20 cellular contexts compared by ENCODE assay signal in the genomic region with DNA sequence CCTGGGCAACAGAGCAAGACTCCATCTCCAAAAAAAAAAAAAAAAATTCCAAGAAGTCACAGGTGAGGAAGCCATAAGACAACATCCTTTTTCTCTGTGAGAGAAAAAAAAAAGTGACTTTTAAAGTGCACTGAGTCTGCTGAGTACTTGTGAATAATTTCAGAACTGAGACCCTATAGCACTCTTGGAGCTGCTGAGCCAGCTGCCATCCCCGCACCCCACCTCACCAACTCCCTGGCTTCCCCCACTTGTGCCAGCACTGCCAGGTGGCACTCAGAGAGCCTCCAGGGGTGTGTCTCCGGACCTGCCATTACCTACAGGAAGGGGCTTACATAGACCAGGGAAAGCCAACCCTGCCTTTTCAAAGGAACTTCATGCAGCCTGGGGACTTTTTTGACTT. TPM values are rescaled to one million over a fixed set of nuclear protein-coding genes. Genes with fewer than 3 reads are reported as not detected.
A peak's percentile ranks its signal among the peaks of the same experiment; 100 is the strongest.
DNase-seq lines count a peak whose midpoint lies in the region; ATAC-seq and TF ChIP-seq lines count a peak whose summit lies in the region.
"Had no signal": no experiment of that assay in that cellular context is flagged by ENCODE, and none has a peak within 500 bp of the region (broad histone marks: within the 10 kb centered on the region; RNA-seq: fewer than 3 reads in every experiment).

No MANE protein-coding gene starts in this region.

- POLR2A ChIA-PET in activated naive CD8-positive, alpha-beta T cell treated with anti-CD3 and anti-CD28 coated beads, Interleukin-2, amount 10 ng/mL, durations not matched to agents 7 days and 5 days (lab: Charles Lee): interaction anchor here (0.6 kb wide), 1 partner anchor 14 kb away, joined by 3 read pairs; no protein-coding TSS in a partner anchor
- POLR2A ChIA-PET in HEK293T (lab: Yijun Ruan, JAX): no interaction called here

- no peak for DNase-seq in activated naive CD8-positive, alpha-beta T cell treated with anti-CD3 and anti-CD28 coated beads, Interleukin-2, amount 10 ng/mL, durations not matched to agents 7 days and 5 days
- DNase-seq in activated naive CD8-positive, alpha-beta T cell treated with anti-CD3 and anti-CD28 coated beads, Interleukin-2, amount 50 U/mL, for 24 hours: no peak
- peak; percentile 4 for DNase-seq in NCI-H69 (lab: John Stamatoyannopoulos, UW)
- no peak for DNase-seq in NCI-H187 treated with DMSO at 0.1 percent for 48 hours (lab: John Stamatoyannopoulos, UW)
- no peak for DNase-seq in HEK293T (ENCODE audit: extremely low spot score)
- DNase-seq: CD8-positive, alpha-beta T cell; DMS79 treated with DMSO at 0.1 percent for 48 hours; GOT3; KBM-7; MV-4-11; NCI-H1417 treated with DMSO at 0.1 percent for 48 hours; NCI-H1930; Peyer's patch; SW 1271; T-helper 2 cell had no signal

- peaks cover 31% of the 10 kb centered on the region for H3K4me1 Mint-ChIP-seq in activated naive CD8-positive, alpha-beta T cell treated with anti-CD3 and anti-CD28 coated beads, Interleukin-2, amount 10 ng/mL, durations not matched to agents 7 days and 5 days
- H3K4me1 Mint-ChIP-seq in activated naive CD8-positive, alpha-beta T cell treated with anti-CD3 and anti-CD28 coated beads, Interleukin-2, amount 50 U/mL, for 24 hours: peaks cover 31% of the 10 kb centered on the region

- H3K27ac Mint-ChIP-seq in activated naive CD8-positive, alpha-beta T cell treated with anti-CD3 and anti-CD28 coated beads, Interleukin-2, amount 10 ng/mL, durations not matched to agents 7 days and 5 days: peak overlapping the region; percentile 8
- H3K27ac Mint-ChIP-seq in activated naive CD8-positive, alpha-beta T cell treated with anti-CD3 and anti-CD28 coated beads, Interleukin-2, amount 50 U/mL, for 24 hours: no peak overlapping the region

- no peak for ATAC-seq in activated naive CD8-positive, alpha-beta T cell treated with anti-CD3 and anti-CD28 coated beads, Interleukin-2, amount 10 ng/mL, durations not matched to agents 7 days and 5 days (ENCODE audit: low read depth)
- no peak for ATAC-seq in activated naive CD8-positive, alpha-beta T cell treated with anti-CD3 and anti-CD28 coated beads, Interleukin-2, amount 50 U/mL, for 24 hours
- peak; percentile 30 for ATAC-seq in GM21381 (IDR thresholded peaks at IDR 0.05; ENCODE audit: unreplicated experiment)
- ATAC-seq in GM21619 (IDR thresholded peaks at IDR 0.05; ENCODE audit: unreplicated experiment): no peak
- ATAC-seq: CD8-positive, alpha-beta T cell; HepG2; Right ventricle myocardium inferior had no signal

- CTCF ChIA-PET in HEK293T (lab: Yijun Ruan, JAX): no interaction called here

- H3K36me3 Mint-ChIP-seq in activated naive CD8-positive, alpha-beta T cell treated with anti-CD3 and anti-CD28 coated beads, Interleukin-2, amount 10 ng/mL, durations not matched to agents 7 days and 5 days: peaks cover 6% of the 10 kb centered on the region
- peaks cover 5% of the 10 kb centered on the region for H3K36me3 Mint-ChIP-seq in activated naive CD8-positive, alpha-beta T cell treated with anti-CD3 and anti-CD28 coated beads, Interleukin-2, amount 50 U/mL, for 24 hours (ENCODE audit: low read depth)
- H3K36me3 Mint-ChIP-seq: CD8-positive, alpha-beta T cell had no signal

- no peak overlapping the region for H3K4me3 Mint-ChIP-seq in activated naive CD8-positive, alpha-beta T cell treated with anti-CD3 and anti-CD28 coated beads, Interleukin-2, amount 10 ng/mL, durations not matched to agents 7 days and 5 days
- no peak overlapping the region for H3K4me3 Mint-ChIP-seq in activated naive CD8-positive, alpha-beta T cell treated with anti-CD3 and anti-CD28 coated beads, Interleukin-2, amount 50 U/mL, for 24 hours
- H3K4me3 Mint-ChIP-seq: CD8-positive, alpha-beta T cell had no signal

- H3K27me3 Mint-ChIP-seq in activated naive CD8-positive, alpha-beta T cell treated with anti-CD3 and anti-CD28 coated beads, Interleukin-2, amount 10 ng/mL, durations not matched to agents 7 days and 5 days: no peaks in the 10 kb centered on the region
- no peaks in the 10 kb centered on the region for H3K27me3 Mint-ChIP-seq in activated naive CD8-positive, alpha-beta T cell treated with anti-CD3 and anti-CD28 coated beads, Interleukin-2, amount 50 U/mL, for 24 hours

- H3K9me3 Mint-ChIP-seq in activated naive CD8-positive, alpha-beta T cell treated with anti-CD3 and anti-CD28 coated beads, Interleukin-2, amount 10 ng/mL, durations not matched to agents 7 days and 5 days: no peaks in the 10 kb centered on the region
- H3K9me3 Mint-ChIP-seq in activated naive CD8-positive, alpha-beta T cell treated with anti-CD3 and anti-CD28 coated beads, Interleukin-2, amount 50 U/mL, for 24 hours: peaks cover 8% of the 10 kb centered on the region

TF ChIP-seq in HEK293T, 16 proteins besides CTCF, POLR2A, EP300 and RAD21:
- no peak for TF ChIP-seq LEF1 (IDR thresholded peaks at IDR 0.05; ENCODE audit: borderline replicate concordance)
- no peak for TF ChIP-seq BHLHE40 (IDR thresholded peaks at IDR 0.05; ENCODE audit: borderline replicate concordance)
- TF ChIP-seq SUZ12 (IDR thresholded peaks at IDR 0.05): no peak
- no peak for TF ChIP-seq ARNT (IDR thresholded peaks at IDR 0.05)
- no peak for TF ChIP-seq FOXA1 (IDR thresholded peaks at IDR 0.05)
- no peak for TF ChIP-seq NFRKB (IDR thresholded peaks at IDR 0.05)
- no peak for TF ChIP-seq HDGF (IDR thresholded peaks at IDR 0.05; ENCODE audit: borderline replicate concordance)
- no peak for TF ChIP-seq ELF4 (IDR thresholded peaks at IDR 0.05)

RNA-seq across cellular contexts. Expression of a gene that starts 39.2 kb away (rescaled TPM):
- total RNA-seq in activated naive CD8-positive, alpha-beta T cell treated with anti-CD3 and anti-CD28 coated beads, Interleukin-2, amount 10 ng/mL, durations not matched to agents 7 days and 5 days: under 1 TPM; 0.06 to 0.47 TPM
- total RNA-seq: A673; CD8-positive, alpha-beta T cell; HepG2 had no signal
